In the genomic region with DNA sequence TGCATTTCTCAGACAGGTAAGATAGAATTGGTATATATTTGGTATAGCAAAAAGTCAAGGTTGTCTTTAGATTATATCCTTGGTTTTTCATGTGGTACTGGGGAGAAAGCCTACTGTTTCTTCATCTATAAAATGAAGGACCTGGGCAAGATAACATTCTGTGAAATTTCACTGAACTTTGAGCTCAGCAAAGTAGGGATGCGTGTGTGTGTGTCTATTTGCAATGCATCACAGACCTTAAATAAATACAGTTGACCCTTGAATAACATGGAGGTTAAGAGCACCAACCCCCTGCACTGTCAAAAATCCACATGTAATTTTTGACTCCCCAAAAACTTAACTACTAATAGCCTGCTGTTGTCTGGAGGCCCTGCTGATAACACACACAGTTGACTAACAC, we compare ENCODE assay signal across 1 cellular context.
A peak's percentile ranks its signal among the peaks of the same experiment; 100 is the strongest.
TF ChIP-seq lines count a peak whose summit lies in the region.

No MANE protein-coding gene starts in this region.

TF ChIP-seq in HepG2, 621 proteins besides CTCF, POLR2A, EP300 and RAD21 (continued from another document and continues in another):
- TF ChIP-seq ZNF367 (CRISPR knock-in tag; IDR thresholded peaks at IDR 0.05; ENCODE audit: borderline replicate concordance), result no peak
- TF ChIP-seq KAT7 (CRISPR knock-in tag; IDR thresholded peaks at IDR 0.05; ENCODE audit: borderline replicate concordance), result no peak
- TF ChIP-seq, protein P1, sequence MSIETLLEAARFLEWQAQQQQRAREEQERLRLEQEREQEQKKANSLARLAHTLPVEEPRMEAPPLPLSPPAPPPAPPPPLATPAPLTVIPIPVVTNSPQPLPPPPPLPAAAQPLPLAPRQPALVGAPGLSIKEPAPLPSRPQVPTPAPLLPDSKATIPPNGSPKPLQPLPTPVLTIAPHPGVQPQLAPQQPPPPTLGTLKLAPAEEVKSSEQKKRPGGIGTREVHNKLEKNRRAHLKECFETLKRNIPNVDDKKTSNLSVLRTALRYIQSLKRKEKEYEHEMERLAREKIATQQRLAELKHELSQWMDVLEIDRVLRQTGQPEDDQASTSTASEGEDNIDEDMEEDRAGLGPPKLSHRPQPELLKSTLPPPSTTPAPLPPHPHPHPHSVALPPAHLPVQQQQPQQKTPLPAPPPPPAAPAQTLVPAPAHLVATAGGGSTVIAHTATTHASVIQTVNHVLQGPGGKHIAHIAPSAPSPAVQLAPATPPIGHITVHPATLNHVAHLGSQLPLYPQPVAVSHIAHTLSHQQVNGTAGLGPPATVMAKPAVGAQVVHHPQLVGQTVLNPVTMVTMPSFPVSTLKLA (IDR thresholded peaks at IDR 0.05), result no peak
- TF ChIP-seq ZNF614 (CRISPR knock-in tag; IDR thresholded peaks at IDR 0.05; ENCODE audit: borderline replicate concordance), result no peak
- TF ChIP-seq HOXA5 (CRISPR knock-in tag; IDR thresholded peaks at IDR 0.05), result no peak
- no peak for TF ChIP-seq MTA3 (CRISPR knock-in tag; IDR thresholded peaks at IDR 0.05)
- TF ChIP-seq, protein P2, sequence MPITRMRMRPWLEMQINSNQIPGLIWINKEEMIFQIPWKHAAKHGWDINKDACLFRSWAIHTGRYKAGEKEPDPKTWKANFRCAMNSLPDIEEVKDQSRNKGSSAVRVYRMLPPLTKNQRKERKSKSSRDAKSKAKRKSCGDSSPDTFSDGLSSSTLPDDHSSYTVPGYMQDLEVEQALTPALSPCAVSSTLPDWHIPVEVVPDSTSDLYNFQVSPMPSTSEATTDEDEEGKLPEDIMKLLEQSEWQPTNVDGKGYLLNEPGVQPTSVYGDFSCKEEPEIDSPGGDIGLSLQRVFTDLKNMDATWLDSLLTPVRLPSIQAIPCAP (CRISPR knock-in tag; IDR thresholded peaks at IDR 0.05; ENCODE audit: low read depth), result no peak
- no peak for TF ChIP-seq GABPA (IDR thresholded peaks at IDR 0.05; ENCODE audit: low read depth, low read length)
- TF ChIP-seq GABPA (CRISPR knock-in tag; IDR thresholded peaks at IDR 0.05; ENCODE audit: low read depth), result no peak
- TF ChIP-seq MYNN (CRISPR knock-in tag; IDR thresholded peaks at IDR 0.05; ENCODE audit: low read depth), result no peak
- TF ChIP-seq ZC3H13 (CRISPR knock-in tag; IDR thresholded peaks at IDR 0.05), result no peak
- no peak for TF ChIP-seq AHR (CRISPR knock-in tag; IDR thresholded peaks at IDR 0.05)
- TF ChIP-seq NR2F1 (CRISPR knock-in tag; IDR thresholded peaks at IDR 0.05), result peak; percentile 67 to 94; a peak in 3 of 4 replicates
- TF ChIP-seq ZBTB1 (CRISPR knock-in tag; IDR thresholded peaks at IDR 0.05; ENCODE audit: borderline replicate concordance), result no peak
- TF ChIP-seq SMC3 (IDR thresholded peaks at IDR 0.05; ENCODE audit: low read length), result no peak
- peak; percentile 24 for TF ChIP-seq TBL1XR1 (IDR thresholded peaks at IDR 0.05; ENCODE audit: borderline replicate concordance, low read length, partially characterized antibody)
- TF ChIP-seq MXD4 (CRISPR knock-in tag; IDR thresholded peaks at IDR 0.05), result no peak
- TF ChIP-seq NFE2L1 (CRISPR knock-in tag; IDR thresholded peaks at IDR 0.05; ENCODE audit: borderline replicate concordance), result no peak
- TF ChIP-seq RELA (CRISPR knock-in tag; IDR thresholded peaks at IDR 0.05), result no peak
- TF ChIP-seq, protein P3, sequence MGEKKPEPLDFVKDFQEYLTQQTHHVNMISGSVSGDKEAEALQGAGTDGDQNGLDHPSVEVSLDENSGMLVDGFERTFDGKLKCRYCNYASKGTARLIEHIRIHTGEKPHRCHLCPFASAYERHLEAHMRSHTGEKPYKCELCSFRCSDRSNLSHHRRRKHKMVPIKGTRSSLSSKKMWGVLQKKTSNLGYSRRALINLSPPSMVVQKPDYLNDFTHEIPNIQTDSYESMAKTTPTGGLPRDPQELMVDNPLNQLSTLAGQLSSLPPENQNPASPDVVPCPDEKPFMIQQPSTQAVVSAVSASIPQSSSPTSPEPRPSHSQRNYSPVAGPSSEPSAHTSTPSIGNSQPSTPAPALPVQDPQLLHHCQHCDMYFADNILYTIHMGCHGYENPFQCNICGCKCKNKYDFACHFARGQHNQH (CRISPR knock-in tag; IDR thresholded peaks at IDR 0.05), result no peak
- TF ChIP-seq ZFP1 (CRISPR knock-in tag; IDR thresholded peaks at IDR 0.05), result no peak
- peak; percentile 50 for TF ChIP-seq ZMYM4 (CRISPR knock-in tag; IDR thresholded peaks at IDR 0.05)
- TF ChIP-seq NFYB (CRISPR knock-in tag; IDR thresholded peaks at IDR 0.05), result no peak
- TF ChIP-seq DRAP1 (CRISPR knock-in tag; IDR thresholded peaks at IDR 0.05), result no peak
- TF ChIP-seq ZNF598 (CRISPR knock-in tag; IDR thresholded peaks at IDR 0.05; ENCODE audit: borderline replicate concordance), result no peak
- no peak for TF ChIP-seq FOXK2 (IDR thresholded peaks at IDR 0.05)
- TF ChIP-seq FOSL2 (CRISPR knock-in tag; IDR thresholded peaks at IDR 0.05), result peak; percentile 47; the same call in 1 of the 2 replicates
- TF ChIP-seq SCMH1 (CRISPR knock-in tag; IDR thresholded peaks at IDR 0.05; ENCODE audit: borderline replicate concordance), result no peak
- TF ChIP-seq AHDC1 (CRISPR knock-in tag; IDR thresholded peaks at IDR 0.05; ENCODE audit: borderline replicate concordance), result peak; percentile 67; the same call in 1 of the 2 replicates
- TF ChIP-seq CBX2 (IDR thresholded peaks at IDR 0.05; ENCODE audit: low read depth, low read length), result no peak
- TF ChIP-seq CBX2 (CRISPR knock-in tag; IDR thresholded peaks at IDR 0.05; ENCODE audit: low read depth), result no peak
- TF ChIP-seq, protein P4, sequence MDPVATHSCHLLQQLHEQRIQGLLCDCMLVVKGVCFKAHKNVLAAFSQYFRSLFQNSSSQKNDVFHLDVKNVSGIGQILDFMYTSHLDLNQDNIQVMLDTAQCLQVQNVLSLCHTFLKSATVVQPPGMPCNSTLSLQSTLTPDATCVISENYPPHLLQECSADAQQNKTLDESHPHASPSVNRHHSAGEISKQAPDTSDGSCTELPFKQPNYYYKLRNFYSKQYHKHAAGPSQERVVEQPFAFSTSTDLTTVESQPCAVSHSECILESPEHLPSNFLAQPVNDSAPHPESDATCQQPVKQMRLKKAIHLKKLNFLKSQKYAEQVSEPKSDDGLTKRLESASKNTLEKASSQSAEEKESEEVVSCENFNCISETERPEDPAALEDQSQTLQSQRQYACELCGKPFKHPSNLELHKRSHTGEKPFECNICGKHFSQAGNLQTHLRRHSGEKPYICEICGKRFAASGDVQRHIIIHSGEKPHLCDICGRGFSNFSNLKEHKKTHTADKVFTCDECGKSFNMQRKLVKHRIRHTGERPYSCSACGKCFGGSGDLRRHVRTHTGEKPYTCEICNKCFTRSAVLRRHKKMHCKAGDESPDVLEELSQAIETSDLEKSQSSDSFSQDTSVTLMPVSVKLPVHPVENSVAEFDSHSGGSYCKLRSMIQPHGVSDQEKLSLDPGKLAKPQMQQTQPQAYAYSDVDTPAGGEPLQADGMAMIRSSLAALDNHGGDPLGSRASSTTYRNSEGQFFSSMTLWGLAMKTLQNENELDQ (CRISPR knock-in tag; IDR thresholded peaks at IDR 0.05; ENCODE audit: borderline replicate concordance), result no peak
- TF ChIP-seq ZNF510 (CRISPR knock-in tag; IDR thresholded peaks at IDR 0.05; ENCODE audit: low read depth), result no peak
- no peak for TF ChIP-seq ZFYVE20 (CRISPR knock-in tag; IDR thresholded peaks at IDR 0.05; ENCODE audit: borderline replicate concordance, low read depth)
- no peak for TF ChIP-seq BHLHE40 (IDR thresholded peaks at IDR 0.05; ENCODE audit: low read length)
- no peak for TF ChIP-seq ZBTB7B (CRISPR knock-in tag; IDR thresholded peaks at IDR 0.05)
- TF ChIP-seq FLYWCH1 (CRISPR knock-in tag; IDR thresholded peaks at IDR 0.05), result no peak
- no peak for TF ChIP-seq DNMT1 (CRISPR knock-in tag; IDR thresholded peaks at IDR 0.05)
- TF ChIP-seq, protein P5, sequence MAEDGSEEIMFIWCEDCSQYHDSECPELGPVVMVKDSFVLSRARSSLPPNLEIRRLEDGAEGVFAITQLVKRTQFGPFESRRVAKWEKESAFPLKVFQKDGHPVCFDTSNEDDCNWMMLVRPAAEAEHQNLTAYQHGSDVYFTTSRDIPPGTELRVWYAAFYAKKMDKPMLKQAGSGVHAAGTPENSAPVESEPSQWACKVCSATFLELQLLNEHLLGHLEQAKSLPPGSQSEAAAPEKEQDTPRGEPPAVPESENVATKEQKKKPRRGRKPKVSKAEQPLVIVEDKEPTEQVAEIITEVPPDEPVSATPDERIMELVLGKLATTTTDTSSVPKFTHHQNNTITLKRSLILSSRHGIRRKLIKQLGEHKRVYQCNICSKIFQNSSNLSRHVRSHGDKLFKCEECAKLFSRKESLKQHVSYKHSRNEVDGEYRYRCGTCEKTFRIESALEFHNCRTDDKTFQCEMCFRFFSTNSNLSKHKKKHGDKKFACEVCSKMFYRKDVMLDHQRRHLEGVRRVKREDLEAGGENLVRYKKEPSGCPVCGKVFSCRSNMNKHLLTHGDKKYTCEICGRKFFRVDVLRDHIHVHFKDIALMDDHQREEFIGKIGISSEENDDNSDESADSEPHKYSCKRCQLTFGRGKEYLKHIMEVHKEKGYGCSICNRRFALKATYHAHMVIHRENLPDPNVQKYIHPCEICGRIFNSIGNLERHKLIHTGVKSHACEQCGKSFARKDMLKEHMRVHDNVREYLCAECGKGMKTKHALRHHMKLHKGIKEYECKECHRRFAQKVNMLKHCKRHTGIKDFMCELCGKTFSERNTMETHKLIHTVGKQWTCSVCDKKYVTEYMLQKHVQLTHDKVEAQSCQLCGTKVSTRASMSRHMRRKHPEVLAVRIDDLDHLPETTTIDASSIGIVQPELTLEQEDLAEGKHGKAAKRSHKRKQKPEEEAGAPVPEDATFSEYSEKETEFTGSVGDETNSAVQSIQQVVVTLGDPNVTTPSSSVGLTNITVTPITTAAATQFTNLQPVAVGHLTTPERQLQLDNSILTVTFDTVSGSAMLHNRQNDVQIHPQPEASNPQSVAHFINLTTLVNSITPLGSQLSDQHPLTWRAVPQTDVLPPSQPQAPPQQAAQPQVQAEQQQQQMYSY (CRISPR knock-in tag; IDR thresholded peaks at IDR 0.05), result no peak
- 0 out of 2 replicates have a peak, but pooled peaks have one; percentile 19 for TF ChIP-seq KDM6A (CRISPR knock-in tag; IDR thresholded peaks at IDR 0.05; ENCODE audit: low read depth)
- TF ChIP-seq ZEB1 (IDR thresholded peaks at IDR 0.05; ENCODE audit: insufficient replicate concordance, low read depth), result no peak
- TF ChIP-seq ZBTB7A (CRISPR knock-in tag; IDR thresholded peaks at IDR 0.05), result no peak
- no peak for TF ChIP-seq MTF1 (CRISPR knock-in tag; IDR thresholded peaks at IDR 0.05)
- TF ChIP-seq GPN1 (CRISPR knock-in tag; IDR thresholded peaks at IDR 0.05; ENCODE audit: borderline replicate concordance), result no peak
- TF ChIP-seq ZNF691 (CRISPR knock-in tag; IDR thresholded peaks at IDR 0.05; ENCODE audit: borderline replicate concordance, low read depth), result no peak
- no peak for TF ChIP-seq MAFF (IDR thresholded peaks at IDR 0.05; ENCODE audit: low read depth, low read length)
- TF ChIP-seq DMTF1 (CRISPR knock-in tag; IDR thresholded peaks at IDR 0.05), result no peak
